In genomic region chr6:84228198-84228543, GRCh38 we compare ENCODE assay signal across 8 cellular contexts. TPM values are rescaled to one million over a fixed set of nuclear protein-coding genes. Genes with fewer than 3 reads are reported as not detected.
A peak's percentile ranks its signal among the peaks of the same experiment; 100 is the strongest.
DNase-seq lines count a peak whose midpoint lies in the region; ATAC-seq and TF ChIP-seq lines count a peak whose summit lies in the region.

No MANE protein-coding gene starts in this region.

- intact Hi-C loops in activated CD4-positive, alpha-beta T cell treated with anti-CD3 and anti-CD28 coated beads for 36 hours (cut with DNase I, micrococcal nuclease): loop anchor here (2.0 to 10.0 kb wide), 5 partner anchors 343 to 1981 kb away; partner anchors contain the start of genes DOP1A (in 1 of the 2), IBTK (in 1 of the 2) and UBE3D (in 1 of the 2)

- peak overlapping the region; percentile 96 for H2AFZ ChIP-seq in SU-DHL-6 (ENCODE audit: low read depth, low read length, severe bottlenecking)

- ATAC-seq in activated CD4-positive, alpha-beta T cell treated with anti-CD3 and anti-CD28 coated beads for 36 hours: peak; percentile 2
- no peak for ATAC-seq in GM18873 (IDR thresholded peaks at IDR 0.05; ENCODE audit: low FRiP score, unreplicated experiment)

- CTCF ChIA-PET in activated CD4-positive, alpha-beta T cell treated with anti-CD3 and anti-CD28 coated beads for 36 hours (lab: Charles Lee): interaction anchor here (0.6 to 2.1 kb wide), 13 partner anchors 8 to 1110 kb away, joined by 3 to 15 read pairs (median 4); partner anchors contain the start of gene CYB5R4

- H3K4me1 Mint-ChIP-seq in activated CD4-positive, alpha-beta T cell treated with anti-CD3 and anti-CD28 coated beads for 36 hours: peaks cover 11% of the 10 kb centered on the region

- no CpG with 5 or more reads among the region's 1 CpG for WGBS in iPS DF 6.9 (ENCODE audit: insufficient coverage, insufficient read length)
- 0% methylated on average over 1 of the region's 1 CpG for WGBS in suprapubic skin

- H3K4me3 ChIP-seq in SU-DHL-6 (ENCODE audit: insufficient read depth, low read length, poor library complexity, severe bottlenecking) (peak overlapping the region; percentile 93), iPS DF 6.9 (ENCODE audit: low read length) (peak overlapping the region; percentile 98; the same call in 1 of the 2 replicates), suprapubic skin (peak overlapping the region; percentile 77)

- H3K79me2 ChIP-seq in SU-DHL-6 (ENCODE audit: insufficient read depth, low read length): 0 out of 2 replicates have a peak, but pooled peaks cover 3% of the 10 kb centered on the region

- no peaks in the 10 kb centered on the region for H3K36me3 ChIP-seq in SU-DHL-6 (ENCODE audit: low read length)
- no peaks in the 10 kb centered on the region for H3K36me3 ChIP-seq in iPS DF 6.9 (ENCODE audit: control insufficient read depth, insufficient read depth, low read length)
- no peaks in the 10 kb centered on the region for H3K36me3 ChIP-seq in suprapubic skin

- TF ChIP-seq POLR2A in suprapubic skin (IDR thresholded peaks at IDR 0.05): no peak

- H3K4me2 ChIP-seq in SU-DHL-6 (ENCODE audit: low read depth, low read length, poor library complexity, severe bottlenecking): peak overlapping the region; percentile 85

- H3K4me1 ChIP-seq in iPS DF 6.9 (ENCODE audit: control insufficient read depth, insufficient read depth, low read length): no peaks in the 10 kb centered on the region; the same call in 1 of the 2 replicates
- H3K4me1 ChIP-seq in suprapubic skin: peaks cover 22% of the 10 kb centered on the region

- peak overlapping the region; percentile 54; the same call in 1 of the 2 replicates for H3K27ac ChIP-seq in SU-DHL-6 (ENCODE audit: low read depth, low read length)
- H3K27ac ChIP-seq in iPS DF 6.9 (ENCODE audit: low read length): no peak overlapping the region
- no peak overlapping the region for H3K27ac ChIP-seq in suprapubic skin

- H3K9me3 ChIP-seq in SU-DHL-6 (ENCODE audit: insufficient read depth, low read length) (no peaks in the 10 kb centered on the region), iPS DF 6.9 (ENCODE audit: control insufficient read depth, insufficient read depth, low read length) (no peaks in the 10 kb centered on the region), suprapubic skin (no peaks in the 10 kb centered on the region)

- H3K27me3 Mint-ChIP-seq in activated CD4-positive, alpha-beta T cell treated with anti-CD3 and anti-CD28 coated beads for 36 hours: peaks cover 10% of the 10 kb centered on the region

- no peaks in the 10 kb centered on the region for H3K9me2 ChIP-seq in SU-DHL-6 (replicated peaks; ENCODE audit: insufficient read depth, low read length)

- H3K9ac ChIP-seq in SU-DHL-6 (ENCODE audit: low read length): peak overlapping the region; percentile 63

- peak overlapping the region; percentile 92 for H3K27ac Mint-ChIP-seq in activated CD4-positive, alpha-beta T cell treated with anti-CD3 and anti-CD28 coated beads for 36 hours

- TF ChIP-seq EP300 in suprapubic skin (IDR thresholded peaks at IDR 0.05): no peak

- TF ChIP-seq CTCF in SU-DHL-6 (IDR thresholded peaks at IDR 0.05; ENCODE audit: insufficient read depth, low read length, poor library complexity, severe bottlenecking) (no peak), suprapubic skin (IDR thresholded peaks at IDR 0.05) (peak in 1 of 2 donors; percentile 21)

- peak overlapping the region; percentile 84 for H3K4me3 Mint-ChIP-seq in activated CD4-positive, alpha-beta T cell treated with anti-CD3 and anti-CD28 coated beads for 36 hours

- H3K36me3 Mint-ChIP-seq in activated CD4-positive, alpha-beta T cell treated with anti-CD3 and anti-CD28 coated beads for 36 hours (ENCODE audit: low read depth): no peaks in the 10 kb centered on the region

- POLR2A ChIA-PET in activated CD4-positive, alpha-beta T cell treated with anti-CD3 and anti-CD28 coated beads for 36 hours (lab: Charles Lee): interaction anchor here (0.8 kb wide), 1 partner anchor 68 kb away, joined by 3 read pairs; no protein-coding TSS in a partner anchor

- no peaks in the 10 kb centered on the region for H3F3A ChIP-seq in SU-DHL-6 (ENCODE audit: insufficient read depth)

- H3K9me3 Mint-ChIP-seq in activated CD4-positive, alpha-beta T cell treated with anti-CD3 and anti-CD28 coated beads for 36 hours (ENCODE audit: low read depth): no peaks in the 10 kb centered on the region

- no peak for DNase-seq in activated CD4-positive, alpha-beta T cell treated with anti-CD3 and anti-CD28 coated beads for 36 hours
- no peak for DNase-seq in activated CD4-positive, alpha-beta T cell treated with anti-CD3 and anti-CD28 coated beads, Interleukin-2, amount 50 U/mL, for 1 hour
- no peak for DNase-seq in iPS DF 6.9 (ENCODE audit: low read depth, low spot score)
- DNase-seq in suprapubic skin (ENCODE audit: low spot score in 2 of 2): no peak
- no peak for DNase-seq in NOMO-1 treated with dmso at 0.1 percent for 144 hours (lab: John Stamatoyannopoulos, UW; ENCODE audit: unreplicated experiment)
- DNase-seq in NCI-H146 (lab: John Stamatoyannopoulos, UW): no peak

- no peaks in the 10 kb centered on the region for H4K20me1 ChIP-seq in SU-DHL-6 (ENCODE audit: low read depth, low read length)

- H3K27me3 ChIP-seq in SU-DHL-6 (ENCODE audit: low read length) (no peaks in the 10 kb centered on the region), iPS DF 6.9 (ENCODE audit: control insufficient read depth, insufficient read depth, low read length) (no peaks in the 10 kb centered on the region), suprapubic skin (peaks cover 5% of the 10 kb centered on the region)

RNA-seq across cellular contexts. Expression of gene CEP162, which starts 0.7 kb away (rescaled TPM):
- total RNA-seq in activated CD4-positive, alpha-beta T cell treated with anti-CD3 and anti-CD28 coated beads for 36 hours: 1 to 10 TPM; 7.2 to 7.3 TPM
- total RNA-seq in suprapubic skin: 1 to 10 TPM; 2.0 to 9.6 (median 6.4) TPM
